In the genomic region with DNA sequence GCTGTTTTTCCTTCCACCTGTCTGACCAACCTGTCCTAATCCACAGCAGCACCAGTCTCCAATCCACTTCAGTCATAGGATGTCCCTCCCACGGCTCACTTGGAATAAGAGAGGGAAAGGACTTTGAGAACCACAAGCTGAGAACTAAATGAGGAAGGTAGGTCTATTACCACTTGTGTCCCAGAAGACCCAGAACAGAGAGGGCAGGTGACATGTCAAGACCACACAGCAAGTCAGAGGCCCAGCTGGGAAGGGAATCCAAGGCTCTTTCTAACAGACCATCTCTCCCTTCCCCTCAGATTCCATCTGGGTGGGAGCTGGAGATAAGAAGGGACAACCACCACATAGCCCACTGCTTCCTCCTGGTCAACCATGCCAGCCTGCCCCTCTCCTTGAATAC, we compare ENCODE assay signal across 18 cellular contexts. TPM values are rescaled to one million over a fixed set of nuclear protein-coding genes. Genes with fewer than 3 reads are reported as not detected.
A peak's percentile ranks its signal among the peaks of the same experiment; 100 is the strongest.
DNase-seq lines count a peak whose midpoint lies in the region; ATAC-seq, FAIRE-seq and TF ChIP-seq lines count a peak whose summit lies in the region.
"Had no signal": no experiment of that assay in that cellular context is flagged by ENCODE, and none has a peak within 500 bp of the region (broad histone marks: within the 10 kb centered on the region; RNA-seq: fewer than 3 reads in every experiment).

No MANE protein-coding gene starts in this region.

- POLR2A ChIA-PET in activated B cell treated with CpG ODN at 0.5 μM for 24 hours (lab: Charles Lee), result interaction anchor here (1.4 to 4.7 kb wide), 5 partner anchors 9 to 56 kb away, joined by 4 to 92 read pairs (median 23); a partner anchor contains a TSS

- CTCF ChIA-PET in activated B cell treated with CpG ODN at 0.5 μM for 24 hours (lab: Charles Lee), result interaction anchor here (1.5 to 4.1 kb wide), 4 partner anchors 8 to 28 kb away, joined by 4 to 36 read pairs (median 14); no protein-coding TSS in a partner anchor

- no peak for TF ChIP-seq POLR2A in transverse colon (IDR thresholded peaks at IDR 0.05)

- no peaks in the 10 kb centered on the region for H3K27me3 Mint-ChIP-seq in activated B cell treated with CpG ODN at 0.5 μM for 24 hours
- no peaks in the 10 kb centered on the region for H3K27me3 Mint-ChIP-seq in memory B cell

- FAIRE-seq in RCC 7860 (lab: Jason Lieb, UNC), result no peak

- H3K4me3 ChIP-seq in left ventricle myocardium inferior (no peak overlapping the region), right cardiac atrium (ENCODE audit: low read length) (no peak overlapping the region), transverse colon (no peak overlapping the region)
- H3K4me3 ChIP-seq: ascending aorta, coronary artery, HAP-1 had no signal

- in situ Hi-C loops in transverse colon (cut with MboI; ENCODE audit: low pct_ligation_motif_present in 1 of 4, low pct_unique_long_range_greater_than_20kb in 1 of 4, low sequenced_read_pairs in 3 of 4), result no loop called here

- ATAC-seq in right cardiac atrium, result no peak
- no peak for ATAC-seq in activated B cell treated with CpG ODN at 0.5 μM for 24 hours (ENCODE audit: low read depth)
- ATAC-seq in memory B cell (ENCODE audit: low read depth), result no peak
- no peak for ATAC-seq in GM21825 (IDR thresholded peaks at IDR 0.05; ENCODE audit: unreplicated experiment)
- ATAC-seq: activated T-cell treated with anti-CD3 and anti-CD28 coated beads, Interleukin-2, amount 50 U/mL, for 72 hours had no signal

- no peak for TF ChIP-seq EP300 in transverse colon (IDR thresholded peaks at IDR 0.05; ENCODE audit: low read depth)

- H3K27ac Mint-ChIP-seq in activated B cell treated with CpG ODN at 0.5 μM for 24 hours (peak overlapping the region; percentile 93), memory B cell (peak overlapping the region; percentile 84)

- H3K27me3 ChIP-seq in left ventricle myocardium inferior (ENCODE audit: low read depth), result no peaks in the 10 kb centered on the region
- no peaks in the 10 kb centered on the region for H3K27me3 ChIP-seq in right cardiac atrium (ENCODE audit: control insufficient read depth, insufficient read depth)
- no peaks in the 10 kb centered on the region for H3K27me3 ChIP-seq in transverse colon
- H3K27me3 ChIP-seq: ascending aorta had no signal

- H3K36me3 Mint-ChIP-seq in activated B cell treated with CpG ODN at 0.5 μM for 24 hours (ENCODE audit: low read depth), result peaks cover 87% of the 10 kb centered on the region
- peaks cover 35% of the 10 kb centered on the region for H3K36me3 Mint-ChIP-seq in memory B cell

- peaks cover 87% of the 10 kb centered on the region for H3K4me1 Mint-ChIP-seq in activated B cell treated with CpG ODN at 0.5 μM for 24 hours
- H3K4me1 Mint-ChIP-seq in memory B cell, result peaks cover 78% of the 10 kb centered on the region

- DNase-seq in left ventricle myocardium inferior (no peak), right cardiac atrium (no peak), activated B cell treated with CpG ODN at 0.5 μM for 24 hours (no peak), memory B cell (ENCODE audit: low spot score in 2 of 2) (no peak), transverse colon (no peak), RCC 7860 (ENCODE audit: low spot score) (no peak)
- DNase-seq in stimulated activated CD4-positive, alpha-beta T cell treated with anti-CD3 and anti-CD28 coated beads, Interleukin-4, amount 100 ng/mL, for 1 hour, result no peak
- DNase-seq: activated CD4-positive, alpha-beta T cell treated with anti-CD3 and anti-CD28 coated beads for 1 hour; activated T-cell treated with anti-CD3 and anti-CD28 coated beads, Interleukin-2, amount 50 U/mL, for 72 hours; NCI-H146; NCI-H226; substantia nigra had no signal

- H3K36me3 ChIP-seq in left ventricle myocardium inferior, result peaks cover 73% of the 10 kb centered on the region
- peaks cover 0 to 9% (median 2%) of the 10 kb centered on the region in 4 donors for H3K36me3 ChIP-seq in transverse colon

- 67% methylated on average over 1 of the region's 1 CpG for WGBS in right cardiac atrium
- WGBS in transverse colon (ENCODE audit: low coverage in 1 of 2), 2 donors, result 53% methylated on average over 1 of the region's 1 CpG; no CpG with 5 or more reads in 1 of the 2 donors

- H3K4me1 ChIP-seq in left ventricle myocardium inferior (peaks cover 79% of the 10 kb centered on the region), right cardiac atrium (ENCODE audit: control insufficient read depth, insufficient read depth, low read length) (peaks cover 16% of the 10 kb centered on the region), transverse colon (peaks cover 38 to 58% (median 41%) of the 10 kb centered on the region in 4 donors)
- H3K4me1 ChIP-seq: HAP-1 had no signal

- no peaks in the 10 kb centered on the region for H3K9me3 ChIP-seq in left ventricle myocardium inferior (replicated peaks)
- no peaks in the 10 kb centered on the region for H3K9me3 ChIP-seq in right cardiac atrium (ENCODE audit: control insufficient read depth, low read length)
- H3K9me3 ChIP-seq in transverse colon, result no peaks in the 10 kb centered on the region
- H3K9me3 ChIP-seq: ascending aorta, HAP-1 had no signal

- intact Hi-C loops in left ventricle myocardium inferior (cut with micrococcal nuclease) (no loop called here), right cardiac atrium (cut with DNase I) (no loop called here), activated B cell treated with CpG ODN at 0.5 μM for 24 hours (cut with micrococcal nuclease) (no loop called here), transverse colon (cut with DNase I; ENCODE audit: low total_unique reads) (no loop called here)

- H3K9me3 Mint-ChIP-seq in activated B cell treated with CpG ODN at 0.5 μM for 24 hours, result no peaks in the 10 kb centered on the region
- no peaks in the 10 kb centered on the region for H3K9me3 Mint-ChIP-seq in memory B cell
- H3K9me3 Mint-ChIP-seq: activated T-cell treated with anti-CD3 and anti-CD28 coated beads, Interleukin-2, amount 50 U/mL, for 72 hours; T-helper 2 cell treated with Interferon-gamma antibody and Interleukin-4, amounts not matched to agents 5 μg/mL and 100 μg/mL, for 36 hours had no signal

- TF ChIP-seq CTCF in left ventricle myocardium inferior (IDR thresholded peaks at IDR 0.05; ENCODE audit: borderline replicate concordance) (no peak), activated B cell treated with CpG ODN at 0.5 μM for 24 hours (IDR thresholded peaks at IDR 0.05) (no peak), transverse colon (IDR thresholded peaks at IDR 0.05) (no peak)

- peak overlapping the region; percentile 36 for H3K4me3 Mint-ChIP-seq in activated B cell treated with CpG ODN at 0.5 μM for 24 hours
- peak overlapping the region; percentile 59 for H3K4me3 Mint-ChIP-seq in memory B cell

- peak overlapping the region; percentile 82 for H3K27ac ChIP-seq in left ventricle myocardium inferior (replicated peaks)
- no peak overlapping the region for H3K27ac ChIP-seq in right cardiac atrium (ENCODE audit: low read length)
- H3K27ac ChIP-seq in transverse colon, result peak overlapping the region in 3 of 4 donors; percentile 42 to 64 (median 51)
- H3K27ac ChIP-seq: coronary artery, epithelial cell of prostate had no signal

RNA-seq across cellular contexts. Expression of a gene that starts 14.6 kb away (rescaled TPM):
- total RNA-seq in left ventricle myocardium inferior, result 195 TPM
- 100 to 1,000 TPM; 220 to 238 (median 232) TPM for total RNA-seq in right cardiac atrium
- 203 TPM for polyA plus RNA-seq in right cardiac atrium
- total RNA-seq in activated B cell treated with CpG ODN at 0.5 μM for 24 hours, result 367 and 379 TPM in 2 replicates
- 10 to 100 TPM; 19.1 to 79.0 (median 55.3) TPM for total RNA-seq in transverse colon
